ENCODE assay signal across 12 cellular contexts in the genomic region with DNA sequence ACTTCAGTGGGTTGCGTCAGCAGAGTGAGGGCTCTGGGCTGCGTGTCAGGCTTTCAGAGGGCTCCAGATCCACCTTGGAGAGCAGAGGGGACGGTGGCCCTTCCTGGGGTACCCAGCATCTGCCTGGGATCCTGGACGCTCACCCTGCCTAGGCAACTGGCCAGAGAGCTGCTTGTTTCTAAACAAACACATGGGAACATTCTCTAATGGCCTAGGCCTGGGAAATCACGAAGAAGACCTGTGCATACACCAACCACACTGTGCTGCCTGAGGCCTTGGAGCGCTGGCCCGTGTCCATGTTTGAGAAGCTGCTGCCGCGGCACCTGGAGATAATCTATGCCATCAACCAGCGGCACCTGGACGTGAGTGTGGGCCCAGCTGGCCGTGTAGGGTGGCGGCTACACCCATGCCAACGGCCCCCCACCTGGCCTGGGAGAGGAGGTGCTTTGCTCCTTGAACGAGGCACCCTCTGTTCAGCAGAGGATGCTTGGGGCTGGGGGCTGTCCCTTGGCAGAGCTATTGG. TPM values are rescaled to one million over a fixed set of nuclear protein-coding genes. Genes with fewer than 3 reads are reported as not detected.
A peak's percentile ranks its signal among the peaks of the same experiment; 100 is the strongest.
DNase-seq lines count a peak whose midpoint lies in the region; ATAC-seq, FAIRE-seq and TF ChIP-seq lines count a peak whose summit lies in the region.
"Had no signal": no experiment of that assay in that cellular context is flagged by ENCODE, and none has a peak within 500 bp of the region (broad histone marks: within the 10 kb centered on the region; RNA-seq: fewer than 3 reads in every experiment).

No MANE protein-coding gene starts in this region.

- in situ Hi-C loops in T47D (cut with HindIII; ENCODE audit: low pct_unique_long_range_greater_than_20kb, low sequenced_read_pairs) = no loop called here
- in situ Hi-C loops in mammary epithelial cell (cut with MboI; ENCODE audit: low sequenced_read_pairs in 2 of 2) = no loop called here
- in situ Hi-C loops in HepG2 (cut with HindIII; ENCODE audit: extremely low pct_ligation_motif_present, low pct_unique_long_range_greater_than_20kb) = no loop called here

- H3K27ac ChIP-seq in mammary epithelial cell (ENCODE audit: insufficient read depth, low read depth, low read length) (no peak overlapping the region), HepG2 (ENCODE audit: extremely low read length, insufficient read depth, low read length) (no peak overlapping the region), uterus (no peak overlapping the region), vagina (no peak overlapping the region)
- H3K27ac ChIP-seq: cardiac muscle cell had no signal

- FAIRE-seq in HepG2 (lab: Jason Lieb, UNC) (no peak), HTR-8/SVneo (lab: Jason Lieb, UNC) (no peak)
- FAIRE-seq: frontal cortex had no signal

- H4K20me1 ChIP-seq in mammary epithelial cell (ENCODE audit: insufficient read depth, low read length) = peaks cover 13% of the 10 kb centered on the region
- H4K20me1 ChIP-seq in HepG2 (ENCODE audit: insufficient read depth, low read length) = no peaks in the 10 kb centered on the region

- DNase-seq in T47D (ENCODE audit: low read depth in 1 of 2, low spot score in 1 of 2) (peak; percentile 59 to 97), mammary epithelial cell (no peak), SHP77 treated with DMSO at 0.1 percent for 48 hours (lab: John Stamatoyannopoulos, UW) (peak; percentile 97), HepG2 (ENCODE audit: low spot score) (no peak), uterus (peak; percentile 7 to 13), HTR-8/SVneo (ENCODE audit: insufficient read length, low spot score) (no peak), vagina (ENCODE audit: extremely low spot score in 2 of 2) (no peak)
- DNase-seq: midbrain; stimulated activated CD4-positive, alpha-beta T cell treated with anti-CD3 and anti-CD28 coated beads, Interleukin-12 subunit alpha, Interleukin-12 subunit beta, amount 100 ng/mL, for 4 hours had no signal

- H3K4me3 ChIP-seq in mammary epithelial cell (replicated peaks in 1 of 3; ENCODE audit: insufficient read depth in 1 of 3, low read depth in 2 of 3, low read length in 3 of 3) = no peak overlapping the region
- no peak overlapping the region for H3K4me3 ChIP-seq in HepG2 (replicated peaks in 1 of 3; ENCODE audit: insufficient read depth in 1 of 3, low read depth in 2 of 3, low read length in 3 of 3)
- no peak overlapping the region for H3K4me3 ChIP-seq in uterus
- H3K4me3 ChIP-seq in vagina = no peak overlapping the region
- H3K4me3 ChIP-seq: cardiac muscle cell had no signal

- no peaks in the 10 kb centered on the region for H3K4me1 ChIP-seq in mammary epithelial cell (ENCODE audit: insufficient read depth, low read length)
- H3K4me1 ChIP-seq in HepG2 (ENCODE audit: insufficient read depth, low read length) = no peaks in the 10 kb centered on the region
- H3K4me1 ChIP-seq in uterus = no peaks in the 10 kb centered on the region
- H3K4me1 ChIP-seq in vagina = no peaks in the 10 kb centered on the region

- POLR2A ChIA-PET in HepG2 (lab: Yijun Ruan, JAX) = no interaction called here

- ATAC-seq in HepG2 (no peak), HG03469 (IDR thresholded peaks at IDR 0.05; ENCODE audit: unreplicated experiment) (no peak)

- intact Hi-C loops in mammary epithelial cell (cut with micrococcal nuclease) (no loop called here), HepG2 (cut with micrococcal nuclease; ENCODE audit: unreplicated experiment) (no loop called here), uterus (cut with DNase I; ENCODE audit: low total_unique reads) (no loop called here), vagina (cut with DNase I) (no loop called here)

- H3K36me3 ChIP-seq in mammary epithelial cell (ENCODE audit: insufficient read depth, low read length) (peaks cover 78% of the 10 kb centered on the region), HepG2 (replicated peaks in 1 of 2; ENCODE audit: control insufficient read depth in 1 of 2, insufficient read depth in 2 of 2, low read length in 2 of 2) (peaks cover 62 to 86% of the 10 kb centered on the region in 2 experiments; a peak in 4 of 5 replicates), uterus (no peaks in the 10 kb centered on the region), vagina (peaks cover 0 to 87% of the 10 kb centered on the region in 2 donors)

- no peak for TF ChIP-seq POLR2A in HepG2 (IDR thresholded peaks at IDR 0.05; ENCODE audit: insufficient read depth in 1 of 2, low read depth in 2 of 2, low read length in 2 of 2)
- no peak for TF ChIP-seq POLR2A in uterus (IDR thresholded peaks at IDR 0.05)
- no peak for TF ChIP-seq POLR2A in vagina (IDR thresholded peaks at IDR 0.05)

- no peak overlapping the region for H3K4me2 ChIP-seq in mammary epithelial cell (ENCODE audit: insufficient read depth, low read depth, low read length)
- no peak overlapping the region for H3K4me2 ChIP-seq in HepG2 (ENCODE audit: low read depth, low read length)

- 54% methylated on average over 15 of the region's 15 CpGs for WGBS in mammary epithelial cell (ENCODE audit: low coverage, missing lambda C conversion rate)
- 97% methylated on average over 12 of the region's 15 CpGs for WGBS in HepG2 (ENCODE audit: low lambda C conversion rate)

- CTCF ChIA-PET in mammary epithelial cell (lab: Charles Lee; ENCODE audit: low non-redundant PET) = no interaction called here
- CTCF ChIA-PET in HepG2 (lab: Yijun Ruan, JAX; ENCODE audit: low intra/inter-chr PET ratio, low total read pairs) = no interaction called here

- no peak for TF ChIP-seq RAD21 in HepG2 (CRISPR knock-in tag; IDR thresholded peaks at IDR 0.05)

- BruUV-seq in mammary epithelial cell (replicated peaks; lab: Mats Ljungman, UMichigan) = no TSS peak
- no TSS peak for BruUV-seq in HepG2 (replicated peaks; lab: Mats Ljungman, UMichigan)

- dilution Hi-C loops in mammary epithelial cell (cut with HindIII; ENCODE audit: low sequenced_read_pairs) = no loop called here

- H2AFZ ChIP-seq in mammary epithelial cell (ENCODE audit: low read depth, low read length) (no peak overlapping the region), HepG2 (ENCODE audit: low read length) (no peak overlapping the region)

- TF ChIP-seq EP300 in HepG2 (IDR thresholded peaks at IDR 0.05; ENCODE audit: low read depth in 2 of 2, low read length in 2 of 2) = no peak
- no peak for TF ChIP-seq EP300 in HepG2 (CRISPR knock-in tag; IDR thresholded peaks at IDR 0.05; ENCODE audit: borderline replicate concordance)

- TF ChIP-seq CTCF in mammary epithelial cell (conservative IDR thresholded peaks at IDR 0.05 in 1 of 2, IDR thresholded peaks at IDR 0.05 in 1 of 2; ENCODE audit: extremely low read depth in 1 of 2, insufficient read depth in 1 of 2, low read depth in 1 of 2, low read length in 2 of 2) (no peak), HepG2 (CRISPR knock-in tag; IDR thresholded peaks at IDR 0.05) (no peak), uterus (IDR thresholded peaks at IDR 0.05) (no peak), vagina (IDR thresholded peaks at IDR 0.05) (no peak)

- H3K79me2 ChIP-seq in mammary epithelial cell (ENCODE audit: insufficient read depth, low read length) (peaks cover 96% of the 10 kb centered on the region), HepG2 (ENCODE audit: insufficient read depth, low read length) (no peaks in the 10 kb centered on the region)

- H3K9ac ChIP-seq in mammary epithelial cell (ENCODE audit: insufficient read depth, low read length) = no peak overlapping the region
- no peak overlapping the region for H3K9ac ChIP-seq in HepG2 (ENCODE audit: insufficient read depth, low read depth, low read length)

- H3K9me3 ChIP-seq in mammary epithelial cell (replicated peaks; ENCODE audit: insufficient read depth, low read length) = no peaks in the 10 kb centered on the region
- no peaks in the 10 kb centered on the region for H3K9me3 ChIP-seq in HepG2 (ENCODE audit: low read length)
- H3K9me3 ChIP-seq in uterus = no peaks in the 10 kb centered on the region
- no peaks in the 10 kb centered on the region for H3K9me3 ChIP-seq in vagina

- H3K27me3 ChIP-seq in mammary epithelial cell (ENCODE audit: insufficient read depth, low read length) = no peaks in the 10 kb centered on the region
- no peaks in the 10 kb centered on the region for H3K27me3 ChIP-seq in HepG2 (ENCODE audit: control insufficient read depth in 1 of 2, insufficient read depth in 2 of 2, low read length in 2 of 2)
- no peaks in the 10 kb centered on the region for H3K27me3 ChIP-seq in uterus
- no peaks in the 10 kb centered on the region for H3K27me3 ChIP-seq in vagina
- H3K27me3 ChIP-seq: cardiac muscle cell had no signal

TF ChIP-seq in HepG2, 621 proteins besides CTCF, POLR2A, EP300 and RAD21 (continues in another document):
- TF ChIP-seq POLR2G (IDR thresholded peaks at IDR 0.05; ENCODE audit: low read depth, low read length) (0 out of 2 replicates have a peak, but pooled peaks have one; percentile 18), ZNF570 (CRISPR knock-in tag; IDR thresholded peaks at IDR 0.05; ENCODE audit: borderline replicate concordance) (no peak), AGO2 (optimal IDR thresholded peaks at IDR 0.05; ENCODE audit: low read depth, low read length) (peak; percentile 58)

RNA-seq across cellular contexts. Expression of gene PYGB, which starts 32.2 kb away (rescaled TPM):
- 1,000 to 10,000 TPM in 1 of 2 donors, 100 to 1,000 TPM in 1; 475 to 1,432 TPM for total RNA-seq in mammary epithelial cell
- 284 TPM for polyA plus RNA-seq in mammary epithelial cell
- 595 TPM for polyA minus RNA-seq in mammary epithelial cell
- total RNA-seq in HepG2 (2016; rRNA removed; fragmentation: Illumina TruSeq; extraction: Trizol) = 82.0 and 86.3 TPM in 2 replicates
- 5.4 and 6.5 TPM in 2 replicates for total RNA-seq in HepG2 (2016; cell fraction: cytosol; rRNA removed; fragmentation: Illumina TruSeq; extraction: Trizol; ENCODE audit: low read depth)
- 69.1 and 89.6 TPM in 2 replicates for total RNA-seq in HepG2 (2016; cell fraction: insoluble cytoplasmic fraction; rRNA removed; fragmentation: Illumina TruSeq; extraction: Trizol)
- 18.0 and 19.5 TPM in 2 replicates for total RNA-seq in HepG2 (2016; cell fraction: membrane; rRNA removed; fragmentation: Illumina TruSeq; extraction: Trizol)
- total RNA-seq in HepG2 (2016; cell fraction: nucleus; rRNA removed; fragmentation: Illumina TruSeq; extraction: Trizol) = 59.8 and 63.0 TPM in 2 replicates
- polyA plus RNA-seq in HepG2 (2011; rRNA removed) = 24.2 and 37.5 TPM in 2 replicates
- 24.4 and 27.4 TPM in 2 replicates for polyA plus RNA-seq in HepG2 (2011; cell fraction: cytosol; rRNA removed)
- polyA plus RNA-seq in HepG2 (2011; cell fraction: nucleus; rRNA removed) = 111 and 112 TPM in 2 replicates
- polyA plus RNA-seq in HepG2 (2012) = 26.9 and 46.5 TPM in 2 replicates
- polyA plus RNA-seq in HepG2 (2016; cell fraction: cytosol; fragmentation: Illumina TruSeq; extraction: Trizol; ENCODE audit: low read depth) = 3.5 TPM in 2 replicates
- 45.7 and 58.6 TPM in 2 replicates for polyA plus RNA-seq in HepG2 (2016; cell fraction: insoluble cytoplasmic fraction; fragmentation: Illumina TruSeq; extraction: Trizol; ENCODE audit: low read depth)
- polyA plus RNA-seq in HepG2 (2016; cell fraction: membrane; fragmentation: Illumina TruSeq; extraction: Trizol; ENCODE audit: low read depth) = 7.2 and 9.8 TPM in 2 replicates
- 79.7 and 85.5 TPM in 2 replicates for polyA plus RNA-seq in HepG2 (2016; cell fraction: nucleus; fragmentation: Illumina TruSeq; extraction: Trizol; ENCODE audit: insufficient read depth, low read depth)
- 26.5 and 80.5 TPM in 2 replicates for polyA minus RNA-seq in HepG2 (2011; rRNA and poly(A)+ RNA removed; ENCODE audit: low replicate concordance)
- 36.1 and 38.1 TPM in 2 replicates for polyA minus RNA-seq in HepG2 (2011; cell fraction: cytosol; rRNA and poly(A)+ RNA removed)
- polyA minus RNA-seq in HepG2 (2011; cell fraction: nucleus; rRNA and poly(A)+ RNA removed) = 27.9 and 31.3 TPM in 2 replicates
- 10 to 100 TPM; 26.2 to 87.9 (median 49.8) TPM for total RNA-seq in uterus
- total RNA-seq in vagina = 117 TPM

Comparison
In these comparisons a context has a peak if more than half of its experiments do, and no peak if none do; other contexts are left out.
1. DNase-seq: peak in T47D (2 of 2), SHP77 treated with DMSO at 0.1 percent for 48 hours (single experiment) and uterus (2 of 2); none in mammary epithelial cell (single experiment), HepG2 (single experiment), HTR-8/SVneo (single experiment) and vagina (0 of 2).